Comparison of ENCODE assay signal across 1 cellular context in genomic region chr17:7016406-7016805, GRCh38.
TF ChIP-seq lines count a peak whose summit lies in the region.

No MANE protein-coding gene starts in this region.

TF ChIP-seq in GM23338, 12 proteins besides CTCF, POLR2A, EP300 and RAD21:
- TF ChIP-seq, protein P1, sequence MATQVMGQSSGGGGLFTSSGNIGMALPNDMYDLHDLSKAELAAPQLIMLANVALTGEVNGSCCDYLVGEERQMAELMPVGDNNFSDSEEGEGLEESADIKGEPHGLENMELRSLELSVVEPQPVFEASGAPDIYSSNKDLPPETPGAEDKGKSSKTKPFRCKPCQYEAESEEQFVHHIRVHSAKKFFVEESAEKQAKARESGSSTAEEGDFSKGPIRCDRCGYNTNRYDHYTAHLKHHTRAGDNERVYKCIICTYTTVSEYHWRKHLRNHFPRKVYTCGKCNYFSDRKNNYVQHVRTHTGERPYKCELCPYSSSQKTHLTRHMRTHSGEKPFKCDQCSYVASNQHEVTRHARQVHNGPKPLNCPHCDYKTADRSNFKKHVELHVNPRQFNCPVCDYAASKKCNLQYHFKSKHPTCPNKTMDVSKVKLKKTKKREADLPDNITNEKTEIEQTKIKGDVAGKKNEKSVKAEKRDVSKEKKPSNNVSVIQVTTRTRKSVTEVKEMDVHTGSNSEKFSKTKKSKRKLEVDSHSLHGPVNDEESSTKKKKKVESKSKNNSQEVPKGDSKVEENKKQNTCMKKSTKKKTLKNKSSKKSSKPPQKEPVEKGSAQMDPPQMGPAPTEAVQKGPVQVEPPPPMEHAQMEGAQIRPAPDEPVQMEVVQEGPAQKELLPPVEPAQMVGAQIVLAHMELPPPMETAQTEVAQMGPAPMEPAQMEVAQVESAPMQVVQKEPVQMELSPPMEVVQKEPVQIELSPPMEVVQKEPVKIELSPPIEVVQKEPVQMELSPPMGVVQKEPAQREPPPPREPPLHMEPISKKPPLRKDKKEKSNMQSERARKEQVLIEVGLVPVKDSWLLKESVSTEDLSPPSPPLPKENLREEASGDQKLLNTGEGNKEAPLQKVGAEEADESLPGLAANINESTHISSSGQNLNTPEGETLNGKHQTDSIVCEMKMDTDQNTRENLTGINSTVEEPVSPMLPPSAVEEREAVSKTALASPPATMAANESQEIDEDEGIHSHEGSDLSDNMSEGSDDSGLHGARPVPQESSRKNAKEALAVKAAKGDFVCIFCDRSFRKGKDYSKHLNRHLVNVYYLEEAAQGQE (IDR thresholded peaks at IDR 0.05; ENCODE audit: unreplicated experiment), result no peak
- TF ChIP-seq ZNF331 (CRISPR knock-in tag; IDR thresholded peaks at IDR 0.05; ENCODE audit: low read depth) (no peak), NANOG (IDR thresholded peaks at IDR 0.05; ENCODE audit: borderline replicate concordance) (no peak), EZH2phosphoT487 (IDR thresholded peaks at IDR 0.05; ENCODE audit: unreplicated experiment) (no peak), STAT1 (IDR thresholded peaks at IDR 0.05; ENCODE audit: unreplicated experiment) (no peak), ETS1 (IDR thresholded peaks at IDR 0.05) (no peak), JUNB (IDR thresholded peaks at IDR 0.05; ENCODE audit: unreplicated experiment) (no peak), CREB1 (CRISPR knock-in tag; IDR thresholded peaks at IDR 0.05; ENCODE audit: low read depth) (no peak), ZNF114 (CRISPR knock-in tag; IDR thresholded peaks at IDR 0.05) (no peak), EZH2 (IDR thresholded peaks at IDR 0.05; ENCODE audit: low read depth, unreplicated experiment) (no peak)
- TF ChIP-seq, protein P2, sequence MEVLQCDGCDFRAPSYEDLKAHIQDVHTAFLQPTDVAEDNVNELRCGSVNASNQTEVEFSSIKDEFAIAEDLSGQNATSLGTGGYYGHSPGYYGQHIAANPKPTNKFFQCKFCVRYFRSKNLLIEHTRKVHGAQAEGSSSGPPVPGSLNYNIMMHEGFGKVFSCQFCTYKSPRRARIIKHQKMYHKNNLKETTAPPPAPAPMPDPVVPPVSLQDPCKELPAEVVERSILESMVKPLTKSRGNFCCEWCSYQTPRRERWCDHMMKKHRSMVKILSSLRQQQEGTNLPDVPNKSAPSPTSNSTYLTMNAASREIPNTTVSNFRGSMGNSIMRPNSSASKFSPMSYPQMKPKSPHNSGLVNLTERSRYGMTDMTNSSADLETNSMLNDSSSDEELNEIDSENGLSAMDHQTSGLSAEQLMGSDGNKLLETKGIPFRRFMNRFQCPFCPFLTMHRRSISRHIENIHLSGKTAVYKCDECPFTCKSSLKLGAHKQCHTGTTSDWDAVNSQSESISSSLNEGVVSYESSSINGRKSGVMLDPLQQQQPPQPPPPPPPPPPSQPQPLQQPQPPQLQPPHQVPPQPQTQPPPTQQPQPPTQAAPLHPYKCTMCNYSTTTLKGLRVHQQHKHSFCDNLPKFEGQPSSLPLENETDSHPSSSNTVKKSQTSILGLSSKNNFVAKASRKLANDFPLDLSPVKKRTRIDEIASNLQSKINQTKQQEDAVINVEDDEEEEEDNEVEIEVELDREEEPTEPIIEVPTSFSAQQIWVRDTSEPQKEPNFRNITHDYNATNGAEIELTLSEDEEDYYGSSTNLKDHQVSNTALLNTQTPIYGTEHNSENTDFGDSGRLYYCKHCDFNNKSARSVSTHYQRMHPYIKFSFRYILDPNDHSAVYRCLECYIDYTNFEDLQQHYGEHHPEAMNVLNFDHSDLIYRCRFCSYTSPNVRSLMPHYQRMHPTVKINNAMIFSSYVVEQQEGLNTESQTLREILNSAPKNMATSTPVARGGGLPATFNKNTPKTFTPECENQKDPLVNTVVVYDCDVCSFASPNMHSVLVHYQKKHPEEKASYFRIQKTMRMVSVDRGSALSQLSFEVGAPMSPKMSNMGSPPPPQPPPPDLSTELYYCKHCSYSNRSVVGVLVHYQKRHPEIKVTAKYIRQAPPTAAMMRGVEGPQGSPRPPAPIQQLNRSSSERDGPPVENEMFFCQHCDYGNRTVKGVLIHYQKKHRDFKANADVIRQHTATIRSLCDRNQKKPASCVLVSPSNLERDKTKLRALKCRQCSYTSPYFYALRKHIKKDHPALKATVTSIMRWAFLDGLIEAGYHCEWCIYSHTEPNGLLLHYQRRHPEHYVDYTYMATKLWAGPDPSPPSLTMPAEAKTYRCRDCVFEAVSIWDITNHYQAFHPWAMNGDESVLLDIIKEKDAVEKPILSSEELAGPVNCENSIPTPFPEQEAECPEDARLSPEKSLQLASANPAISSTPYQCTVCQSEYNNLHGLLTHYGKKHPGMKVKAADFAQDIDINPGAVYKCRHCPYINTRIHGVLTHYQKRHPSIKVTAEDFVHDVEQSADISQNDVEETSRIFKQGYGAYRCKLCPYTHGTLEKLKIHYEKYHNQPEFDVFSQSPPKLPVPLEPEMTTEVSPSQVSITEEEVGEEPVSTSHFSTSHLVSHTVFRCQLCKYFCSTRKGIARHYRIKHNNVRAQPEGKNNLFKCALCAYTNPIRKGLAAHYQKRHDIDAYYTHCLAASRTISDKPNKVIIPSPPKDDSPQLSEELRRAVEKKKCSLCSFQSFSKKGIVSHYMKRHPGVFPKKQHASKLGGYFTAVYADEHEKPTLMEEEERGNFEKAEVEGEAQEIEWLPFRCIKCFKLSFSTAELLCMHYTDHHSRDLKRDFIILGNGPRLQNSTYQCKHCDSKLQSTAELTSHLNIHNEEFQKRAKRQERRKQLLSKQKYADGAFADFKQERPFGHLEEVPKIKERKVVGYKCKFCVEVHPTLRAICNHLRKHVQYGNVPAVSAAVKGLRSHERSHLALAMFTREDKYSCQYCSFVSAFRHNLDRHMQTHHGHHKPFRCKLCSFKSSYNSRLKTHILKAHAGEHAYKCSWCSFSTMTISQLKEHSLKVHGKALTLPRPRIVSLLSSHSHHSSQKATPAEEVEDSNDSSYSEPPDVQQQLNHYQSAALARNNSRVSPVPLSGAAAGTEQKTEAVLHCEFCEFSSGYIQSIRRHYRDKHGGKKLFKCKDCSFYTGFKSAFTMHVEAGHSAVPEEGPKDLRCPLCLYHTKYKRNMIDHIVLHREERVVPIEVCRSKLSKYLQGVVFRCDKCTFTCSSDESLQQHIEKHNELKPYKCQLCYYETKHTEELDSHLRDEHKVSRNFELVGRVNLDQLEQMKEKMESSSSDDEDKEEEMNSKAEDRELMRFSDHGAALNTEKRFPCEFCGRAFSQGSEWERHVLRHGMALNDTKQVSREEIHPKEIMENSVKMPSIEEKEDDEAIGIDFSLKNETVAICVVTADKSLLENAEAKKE (CRISPR knock-in tag; IDR thresholded peaks at IDR 0.05), result no peak
